ENCODE assay signal across 22 cellular contexts in genomic region chr5:21661129-21661528, GRCh38.
DNase-seq lines count a peak whose midpoint lies in the region; ATAC-seq, FAIRE-seq and TF ChIP-seq lines count a peak whose summit lies in the region.
"Had no signal": no experiment of that assay in that cellular context is flagged by ENCODE, and none has a peak within 500 bp of the region (broad histone marks: within the 10 kb centered on the region; RNA-seq: fewer than 3 reads in every experiment).

No MANE protein-coding gene starts in this region.

- no peak overlapping the region for H3K14ac ChIP-seq in IMR-90 (replicated peaks; ENCODE audit: low read depth, low read length)

- no CpG with 5 or more reads among the region's 2 CpGs for WGBS in IMR-90 (ENCODE audit: extremely low coverage in 2 of 2, insufficient read length in 1 of 2), 2 experiments

- H3K4me1 ChIP-seq in IMR-90 (ENCODE audit: control insufficient read depth, insufficient read depth, low read length) = no peaks in the 10 kb centered on the region
- H3K4me1 ChIP-seq: BE2C; BLaER1 treated with 17β-estradiol and CSF1 and Interleukin-3, amounts not matched to agents 10 nM and 100 nM had no signal

- no peak overlapping the region for H2BK15ac ChIP-seq in IMR-90 (ENCODE audit: low read depth, low read length)

- H3K23ac ChIP-seq in IMR-90 (ENCODE audit: low read depth, low read length) = no peak overlapping the region

- in situ Hi-C loops in IMR-90 (cut with MboI; ENCODE audit: low sequenced_read_pairs) = no loop called here

- H2AK5ac ChIP-seq in IMR-90 (ENCODE audit: low read depth, low read length) = no peak overlapping the region

- H3K4ac ChIP-seq in IMR-90 (ENCODE audit: low read depth, low read length) = no peak overlapping the region

- H3K4me2 ChIP-seq in IMR-90 (ENCODE audit: low read depth, low read length) = no peak overlapping the region
- H3K4me2 ChIP-seq: BLaER1 treated with 17β-estradiol and CSF1 and Interleukin-3, amounts not matched to agents 10 nM and 100 nM had no signal

- H3K18ac ChIP-seq in IMR-90 (ENCODE audit: low read depth, low read length) = no peak overlapping the region

- no peak overlapping the region for H4K91ac ChIP-seq in IMR-90 (ENCODE audit: insufficient read depth, low read depth, low read length)

- peak; percentile 72 for FAIRE-seq in H54 (lab: Jason Lieb, UNC)
- FAIRE-seq in D721Med (lab: Jason Lieb, UNC) = no peak
- FAIRE-seq: A204.1, G401.6, GM12892, H1 had no signal

- CTCF ChIA-PET in IMR-90 (lab: Yijun Ruan, JAX) = no interaction called here

- TF ChIP-seq POLR2A in H54 (IDR thresholded peaks at IDR 0.05; ENCODE audit: low read depth, low read length) (no peak), IMR-90 (IDR thresholded peaks at IDR 0.05; ENCODE audit: low read depth, low read length) (no peak)

- no peaks in the 10 kb centered on the region for H3K9me1 ChIP-seq in IMR-90 (ENCODE audit: insufficient read depth, low read length)

- no peak for TF ChIP-seq CTCF in IMR-90 (conservative IDR thresholded peaks at IDR 0.05; ENCODE audit: low read depth, low read length)
- TF ChIP-seq CTCF in D721Med (IDR thresholded peaks at IDR 0.05; ENCODE audit: insufficient read depth, missing control alignments) = no peak

- H3K27me3 ChIP-seq in IMR-90 (ENCODE audit: control insufficient read depth, insufficient read depth, low read length) = no peaks in the 10 kb centered on the region
- H3K27me3 ChIP-seq: BE2C; BLaER1 treated with 17β-estradiol and CSF1 and Interleukin-3, amounts not matched to agents 10 nM and 100 nM had no signal

- H4K20me1 ChIP-seq in IMR-90 (ENCODE audit: insufficient read depth, low read length) = no peaks in the 10 kb centered on the region
- H4K20me1 ChIP-seq: BLaER1 treated with 17β-estradiol and CSF1 and Interleukin-3, amounts not matched to agents 10 nM and 100 nM had no signal

- H2BK5ac ChIP-seq in IMR-90 (ENCODE audit: low read depth, low read length, poor library complexity, severe bottlenecking) = peak overlapping the region; percentile 87

- H3K9me3 ChIP-seq in IMR-90 (ENCODE audit: control insufficient read depth, insufficient read depth, low read length) = no peaks in the 10 kb centered on the region; the same call in 1 of the 2 replicates
- H3K9me3 ChIP-seq: BE2C had no signal

- no peak overlapping the region for H2AK9ac ChIP-seq in IMR-90 (replicated peaks; ENCODE audit: low read depth, low read length, poor library complexity)

- H4K5ac ChIP-seq in IMR-90 (ENCODE audit: low read depth, low read length) = no peak overlapping the region

- no peak overlapping the region for H3K56ac ChIP-seq in IMR-90 (ENCODE audit: extremely low read depth, insufficient read depth, low read length)

- H2AFZ ChIP-seq in IMR-90 (replicated peaks; ENCODE audit: low read length, poor library complexity) = no peak overlapping the region
- H2AFZ ChIP-seq: GM23248 had no signal

- dilution Hi-C loops in IMR-90 (cut with HindIII; ENCODE audit: low sequenced_read_pairs, unreplicated experiment) = no loop called here

- no peak overlapping the region for H3K9ac ChIP-seq in IMR-90 (ENCODE audit: low read depth, low read length)
- H3K9ac ChIP-seq: BLaER1 treated with 17β-estradiol and CSF1 and Interleukin-3, amounts not matched to agents 10 nM and 100 nM; GM23248 had no signal

- no peak for TF ChIP-seq RAD21 in IMR-90 (IDR thresholded peaks at IDR 0.05; ENCODE audit: low read length)

- ATAC-seq in IMR-90 (ENCODE audit: low read depth) = peak; percentile 56
- ATAC-seq in HG03280 (IDR thresholded peaks at IDR 0.05; ENCODE audit: unreplicated experiment) = no peak
- ATAC-seq: HCT116 had no signal

- H2BK20ac ChIP-seq in IMR-90 (ENCODE audit: low read depth, low read length) = no peak overlapping the region

- H2BK120ac ChIP-seq in IMR-90 (ENCODE audit: low read depth, low read length) = no peak overlapping the region

- H3K79me1 ChIP-seq in IMR-90 (ENCODE audit: low read depth in 1 of 2, low read length in 2 of 2) = no peaks in the 10 kb centered on the region

- BruUV-seq in IMR-90 (replicated peaks; lab: Mats Ljungman, UMichigan) = no TSS peak

- DNase-seq in NCI-H1105 treated with DMSO at 0.1 percent for 48 hours (lab: John Stamatoyannopoulos, UW) (peak; percentile 83), NCI-H1105 (lab: John Stamatoyannopoulos, UW) (no peak), H54 (ENCODE audit: insufficient read length, low spot score) (no peak), IMR-90 (peak; percentile 62), D721Med (ENCODE audit: insufficient read length, low spot score) (no peak)
- DNase-seq: AML-193; BE2C; CD4-positive, alpha-beta T cell; CD8-positive, alpha-beta memory T cell; DMS53; DMS79 treated with DMSO at 0.1 percent for 48 hours; GM23248; H9; HFFc6 had no signal

- POLR2A ChIA-PET in IMR-90 (lab: Charles Lee; ENCODE audit: unreplicated experiment) = no interaction called here

- H3K36me3 ChIP-seq in IMR-90 (ENCODE audit: control insufficient read depth, insufficient read depth, low read length) = no peaks in the 10 kb centered on the region
- H3K36me3 ChIP-seq: BE2C; BLaER1 treated with 17β-estradiol and CSF1 and Interleukin-3, amounts not matched to agents 10 nM and 100 nM had no signal

- no peak overlapping the region for H4K8ac ChIP-seq in IMR-90 (ENCODE audit: low read depth in 2 of 2, low read length in 2 of 2)

- no peak overlapping the region for H3K4me3 ChIP-seq in IMR-90 (ENCODE audit: insufficient read depth, low read depth, low read length)
- H3K4me3 ChIP-seq: BLaER1 treated with 17β-estradiol and CSF1 and Interleukin-3, amounts not matched to agents 10 nM and 100 nM; GM23248 had no signal

- intact Hi-C loops in IMR-90 (cut with micrococcal nuclease) = no loop called here

- no peak overlapping the region for H3K27ac ChIP-seq in IMR-90 (ENCODE audit: insufficient read depth, low read length)
- H3K27ac ChIP-seq: 22Rv1; BLaER1 treated with 17β-estradiol and CSF1 and Interleukin-3, amounts not matched to agents 10 nM and 100 nM; GM23248 had no signal

TF ChIP-seq in IMR-90, 13 proteins besides CTCF, POLR2A, EP300 and RAD21:
- TF ChIP-seq MXI1 (IDR thresholded peaks at IDR 0.05; ENCODE audit: borderline replicate concordance, low read depth, low read length) (no peak), FOS (IDR thresholded peaks at IDR 0.05; ENCODE audit: low read depth, low read length) (no peak), RCOR1 (IDR thresholded peaks at IDR 0.05; ENCODE audit: insufficient replicate concordance, low read length) (no peak), NFE2L2 (IDR thresholded peaks at IDR 0.05; ENCODE audit: low read depth, low read length) (no peak), CEBPB (IDR thresholded peaks at IDR 0.05; ENCODE audit: low read depth, low read length) (no peak), MAZ (IDR thresholded peaks at IDR 0.05; ENCODE audit: borderline replicate concordance, low read depth, low read length) (no peak), BHLHE40 (IDR thresholded peaks at IDR 0.05; ENCODE audit: low read depth, low read length) (no peak), CHD1 (IDR thresholded peaks at IDR 0.05; ENCODE audit: low read depth, low read length) (no peak), SMC3 (IDR thresholded peaks at IDR 0.05; ENCODE audit: low read depth, low read length) (no peak), RFX5 (IDR thresholded peaks at IDR 0.05; ENCODE audit: low read depth, low read length) (no peak), MAFK (IDR thresholded peaks at IDR 0.05; ENCODE audit: low read depth, low read length) (no peak), ELK1 (IDR thresholded peaks at IDR 0.05; ENCODE audit: borderline replicate concordance, low read depth, low read length) (no peak)
- TF ChIP-seq, protein P1, sequence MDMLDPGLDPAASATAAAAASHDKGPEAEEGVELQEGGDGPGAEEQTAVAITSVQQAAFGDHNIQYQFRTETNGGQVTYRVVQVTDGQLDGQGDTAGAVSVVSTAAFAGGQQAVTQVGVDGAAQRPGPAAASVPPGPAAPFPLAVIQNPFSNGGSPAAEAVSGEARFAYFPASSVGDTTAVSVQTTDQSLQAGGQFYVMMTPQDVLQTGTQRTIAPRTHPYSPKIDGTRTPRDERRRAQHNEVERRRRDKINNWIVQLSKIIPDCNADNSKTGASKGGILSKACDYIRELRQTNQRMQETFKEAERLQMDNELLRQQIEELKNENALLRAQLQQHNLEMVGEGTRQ (IDR thresholded peaks at IDR 0.05; ENCODE audit: low read depth, low read length) = no peak

Comparison
In these comparisons a context has a peak if more than half of its experiments do, and no peak if none do; other contexts are left out.
1. DNase-seq: peak in NCI-H1105 treated with DMSO at 0.1 percent for 48 hours (single experiment) and IMR-90 (single experiment); none in NCI-H1105 (single experiment), H54 (single experiment) and D721Med (single experiment).